Comparison of ENCODE assay signal across 8 cellular contexts in the genomic region with DNA sequence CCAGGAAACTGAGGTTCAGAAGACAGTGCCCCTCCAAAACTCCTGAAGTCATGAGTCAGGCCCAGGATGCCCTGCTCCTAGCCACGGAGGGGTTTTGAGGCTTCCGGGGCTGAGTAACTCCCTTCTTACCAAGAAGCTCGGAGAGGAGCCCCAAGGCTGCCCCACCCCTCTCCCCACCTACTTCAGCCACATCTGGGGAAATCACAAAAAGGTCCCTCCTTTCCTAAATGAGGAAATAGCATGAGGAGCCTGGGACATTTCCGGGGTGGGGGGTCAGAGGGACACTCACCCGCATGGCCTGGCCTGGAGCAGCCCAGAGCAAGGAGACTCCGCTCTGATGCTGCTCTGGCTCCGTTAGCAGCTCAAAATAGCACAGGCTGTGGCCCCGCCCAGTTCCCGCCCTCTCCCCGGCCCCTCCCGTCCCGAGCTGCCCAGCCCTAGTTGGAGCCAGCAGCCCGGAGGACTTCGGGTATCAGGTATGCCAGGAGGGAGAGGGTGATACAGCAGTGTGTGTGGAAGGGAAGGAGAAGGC. TPM values are rescaled to one million over a fixed set of nuclear protein-coding genes. Genes with fewer than 3 reads are reported as not detected.
A peak's percentile ranks its signal among the peaks of the same experiment; 100 is the strongest.
DNase-seq lines count a peak whose midpoint lies in the region; ATAC-seq and TF ChIP-seq lines count a peak whose summit lies in the region.

No MANE protein-coding gene starts in this region.

- H3K4me3 ChIP-seq in OCI-LY7 (ENCODE audit: low read depth, low read length, poor library complexity, severe bottlenecking) (peak overlapping the region; percentile 78), esophagus squamous epithelium (peak overlapping the region; percentile 8 to 56 (median 40))

- CTCF ChIA-PET in OCI-LY7 (lab: Charles Lee; ENCODE audit: unreplicated experiment), result interaction anchor here (0.7 to 1.2 kb wide), 4 partner anchors 9 to 36 kb away, joined by 4 to 11 read pairs (median 6); no protein-coding TSS in a partner anchor

- POLR2A ChIA-PET in OCI-LY7 (lab: Charles Lee), result interaction anchor here (0.6 to 1.7 kb wide), 8 partner anchors 9 to 412 kb away, joined by 3 to 8 read pairs (median 4); a partner anchor contains a TSS

- peak overlapping the region; percentile 99 for H3K4me2 ChIP-seq in OCI-LY7 (ENCODE audit: low read length)

- peaks cover 31% of the 10 kb centered on the region for H3K4me1 Mint-ChIP-seq in neural crest cell
- peaks cover 64% of the 10 kb centered on the region for H3K4me1 Mint-ChIP-seq in stimulated activated naive CD8-positive, alpha-beta T cell treated with anti-CD3 and anti-CD28 coated beads, Interleukin-15, amount 100 ng/mL, for 72 hours

- TF ChIP-seq CTCF in OCI-LY7 (conservative IDR thresholded peaks at IDR 0.05; ENCODE audit: low read length), result no peak
- no peak for TF ChIP-seq CTCF in esophagus squamous epithelium (IDR thresholded peaks at IDR 0.05)
- no peak for TF ChIP-seq CTCF in neural crest cell (conservative IDR thresholded peaks at IDR 0.05)

- peaks cover 23% of the 10 kb centered on the region for H3K36me3 ChIP-seq in OCI-LY7 (ENCODE audit: insufficient read depth, low read length)
- H3K36me3 ChIP-seq in esophagus squamous epithelium, result peaks cover 0 to 19% (median 0%) of the 10 kb centered on the region in 3 donors

- H3K27ac ChIP-seq in OCI-LY7 (ENCODE audit: low read depth, low read length, poor library complexity, severe bottlenecking) (peak overlapping the region; percentile 87), esophagus squamous epithelium (peak overlapping the region; percentile 64 to 89 (median 78))

- H3K4me1 ChIP-seq in OCI-LY7 (ENCODE audit: insufficient read depth, low read length, poor library complexity, severe bottlenecking), result peaks cover 52% of the 10 kb centered on the region
- peaks cover 21 to 67% (median 39%) of the 10 kb centered on the region in 3 donors for H3K4me1 ChIP-seq in esophagus squamous epithelium

- peak; percentile 43 for ATAC-seq in HG02623 (IDR thresholded peaks at IDR 0.05; ENCODE audit: unreplicated experiment)
- peak; percentile 81 for ATAC-seq in stimulated activated naive CD8-positive, alpha-beta T cell treated with anti-CD3 and anti-CD28 coated beads, Interleukin-15, amount 100 ng/mL, for 72 hours

- H3K4me3 Mint-ChIP-seq in neural crest cell, result no peak overlapping the region
- peak overlapping the region; percentile 85 to 89 for H3K4me3 Mint-ChIP-seq in stimulated activated naive CD8-positive, alpha-beta T cell treated with anti-CD3 and anti-CD28 coated beads, Interleukin-15, amount 100 ng/mL, for 72 hours

- no peaks in the 10 kb centered on the region for H3K27me3 ChIP-seq in esophagus squamous epithelium

- BruUV-seq in OCI-LY7 (replicated peaks; lab: Mats Ljungman, UMichigan), result no TSS peak

- H2AFZ ChIP-seq in OCI-LY7 (ENCODE audit: low read length), result peak overlapping the region; percentile 48; the same call in 1 of the 2 replicates

- peak overlapping the region; percentile 62 for H3K27ac Mint-ChIP-seq in neural crest cell (ENCODE audit: unreplicated experiment)
- H3K27ac Mint-ChIP-seq in stimulated activated naive CD8-positive, alpha-beta T cell treated with anti-CD3 and anti-CD28 coated beads, Interleukin-15, amount 100 ng/mL, for 72 hours, result peak overlapping the region; percentile 94 to 98

- intact Hi-C loops in OCI-LY7 (cut with micrococcal nuclease; ENCODE audit: unreplicated experiment) (loop anchor here (10.0 kb wide), 2 partner anchors 225 to 425 kb away; a partner anchor contains a TSS), esophagus squamous epithelium (cut with DNase I) (no loop called here)

- peaks cover 35% of the 10 kb centered on the region for H3K79me2 ChIP-seq in OCI-LY7 (ENCODE audit: insufficient read depth, low read depth, low read length)

- H3K9me3 Mint-ChIP-seq in neural crest cell, result no peaks in the 10 kb centered on the region
- H3K9me3 Mint-ChIP-seq in stimulated activated naive CD8-positive, alpha-beta T cell treated with anti-CD3 and anti-CD28 coated beads, Interleukin-15, amount 100 ng/mL, for 72 hours, result no peaks in the 10 kb centered on the region

- no peaks in the 10 kb centered on the region for H4K20me1 ChIP-seq in OCI-LY7 (ENCODE audit: insufficient read depth, low read length)

- H3K9me3 ChIP-seq in OCI-LY7 (ENCODE audit: low read length) (no peaks in the 10 kb centered on the region), esophagus squamous epithelium (no peaks in the 10 kb centered on the region)

- 1 to 3% methylated on average over 9 to 12 of the region's 14 CpGs for WGBS in esophagus squamous epithelium, 2 donors

- H3K36me3 Mint-ChIP-seq in neural crest cell (ENCODE audit: low read depth), result no peaks in the 10 kb centered on the region

- DNase-seq in GDM1 (lab: John Stamatoyannopoulos, UW) (peak; percentile 75), OCI-LY7 (ENCODE audit: low spot score) (peak; percentile 78), activated T-cell treated with anti-CD3 and anti-CD28 coated beads for 48 hours (ENCODE audit: low read depth) (peak; percentile 80), esophagus squamous epithelium (lab: John Stamatoyannopoulos, UW) (no peak), neural crest cell (ENCODE audit: low read depth, low spot score) (peak; percentile 21), DMS53 (lab: John Stamatoyannopoulos, UW) (no peak)
- peak; percentile 77 to 87 for DNase-seq in stimulated activated naive CD8-positive, alpha-beta T cell treated with anti-CD3 and anti-CD28 coated beads, Interleukin-15, amount 100 ng/mL, for 72 hours

- no peaks in the 10 kb centered on the region for H3K9me2 ChIP-seq in OCI-LY7 (ENCODE audit: insufficient read depth, low read length)

- TF ChIP-seq POLR2A in esophagus squamous epithelium (IDR thresholded peaks at IDR 0.05), result peak in 1 of 4 donors; percentile 67

- no peaks in the 10 kb centered on the region for H3K27me3 Mint-ChIP-seq in neural crest cell (ENCODE audit: low read depth)
- H3K27me3 Mint-ChIP-seq in stimulated activated naive CD8-positive, alpha-beta T cell treated with anti-CD3 and anti-CD28 coated beads, Interleukin-15, amount 100 ng/mL, for 72 hours, result no peaks in the 10 kb centered on the region

RNA-seq across cellular contexts. Expression of a gene that starts 40.1 kb away (rescaled TPM):
- 124 and 131 TPM in 2 replicates for total RNA-seq in OCI-LY7 (2014; rRNA removed; shearing (Covaris generic))
- total RNA-seq in OCI-LY7 (2022), result 128 and 143 TPM in 2 replicates
- total RNA-seq in esophagus squamous epithelium, result 10 to 100 TPM; 44.0 to 74.9 (median 68.5) TPM
- total RNA-seq in neural crest cell, result 43.1 and 48.2 TPM in 2 replicates

Comparison
In these comparisons a context has a peak if more than half of its experiments do, and no peak if none do; other contexts are left out.
1. DNase-seq: peak in GDM1 (single experiment), OCI-LY7 (single experiment), activated T-cell treated with anti-CD3 and anti-CD28 coated beads for 48 hours (single experiment), neural crest cell (single experiment) and stimulated activated naive CD8-positive, alpha-beta T cell treated with anti-CD3 and anti-CD28 coated beads, Interleukin-15, amount 100 ng/mL, for 72 hours (2 of 2); none in esophagus squamous epithelium (single experiment) and DMS53 (single experiment).